ENCODE assay signal across 11 cellular contexts in genomic region chr16:3460121-3460520, GRCh38. TPM values are rescaled to one million over a fixed set of nuclear protein-coding genes. Genes with fewer than 3 reads are reported as not detected.
DNase-seq lines count a peak whose midpoint lies in the region; ATAC-seq and TF ChIP-seq lines count a peak whose summit lies in the region.
"Had no signal": no experiment of that assay in that cellular context is flagged by ENCODE, and none has a peak within 500 bp of the region (broad histone marks: within the 10 kb centered on the region; RNA-seq: fewer than 3 reads in every experiment).

No MANE protein-coding gene starts in this region.

- peak overlapping the region in 10 of 11 experiments; percentile 0 to 100 (median 97); a peak in 6 of 22 replicates for H3K9ac ChIP-seq in BLaER1 treated with 17β-estradiol and CSF1 and Interleukin-3, amounts not matched to agents 10 nM and 100 nM
- H3K9ac ChIP-seq in HUES64 (ENCODE audit: low read depth, low read length) = no peak overlapping the region

- H3K4me3 ChIP-seq in BLaER1 treated with 17β-estradiol and CSF1 and Interleukin-3, amounts not matched to agents 10 nM and 100 nM = peak overlapping the region in 3 of 10 experiments; percentile 75 to 85 (median 76); a peak in 3 of 20 replicates
- peak overlapping the region; percentile 99; the same call in 1 of the 2 replicates for H3K4me3 ChIP-seq in HUES64 (ENCODE audit: low read length)
- peak overlapping the region in 42 of 59 donors; percentile 1 to 96 (median 88) for H3K4me3 ChIP-seq in dorsolateral prefrontal cortex

- no peak overlapping the region for H3K27ac Mint-ChIP-seq in nephron progenitor cell

- peak overlapping the region; percentile 90 to 98 (median 95) for H3K4me2 ChIP-seq in BLaER1 treated with 17β-estradiol and CSF1 and Interleukin-3, amounts not matched to agents 10 nM and 100 nM

- H3K27me3 ChIP-seq in BLaER1 treated with 17β-estradiol and CSF1 and Interleukin-3, amounts not matched to agents 10 nM and 100 nM = no peaks in the 10 kb centered on the region
- H3K27me3 ChIP-seq in HUES64 (ENCODE audit: insufficient read depth, low read length) (no peaks in the 10 kb centered on the region), dorsolateral prefrontal cortex (no peaks in the 10 kb centered on the region)
- H3K27me3 ChIP-seq: sigmoid colon had no signal

- intact Hi-C loops in dorsolateral prefrontal cortex (cut with DNase I) = loop anchor here in 1 of 2 donors (5.0 kb wide), 1 partner anchor 37 kb away; the partner anchor contains the start of gene C16orf90

- H3K27me3 Mint-ChIP-seq in nephron progenitor cell (ENCODE audit: low read depth, poor library complexity) = peaks cover 3% of the 10 kb centered on the region
- H3K27me3 Mint-ChIP-seq: dendritic cell treated with granulocyte-macrophage colony-stimulating factor and Interleukin-4, amounts not matched to agents 40 ng/mL and 50 ng/mL, for 4 days had no signal

- peaks cover 38 to 69% (median 64%) of the 10 kb centered on the region in 11 experiments for H4K20me1 ChIP-seq in BLaER1 treated with 17β-estradiol and CSF1 and Interleukin-3, amounts not matched to agents 10 nM and 100 nM

- no peak overlapping the region for H3K27ac ChIP-seq in BLaER1 treated with 17β-estradiol and CSF1 and Interleukin-3, amounts not matched to agents 10 nM and 100 nM
- H3K27ac ChIP-seq in HUES64 (ENCODE audit: low read depth, low read length) (no peak overlapping the region; the same call in 1 of the 2 replicates), dorsolateral prefrontal cortex (peak overlapping the region in 20 of 59 donors; percentile 1 to 100 (median 41))

- peaks cover 0 to 23% (median 10%) of the 10 kb centered on the region in 11 experiments; a peak in 10 of 22 replicates for H3K9me3 ChIP-seq in BLaER1 treated with 17β-estradiol and CSF1 and Interleukin-3, amounts not matched to agents 10 nM and 100 nM (replicated peaks in 1 of 11)
- no peaks in the 10 kb centered on the region for H3K9me3 ChIP-seq in HUES64 (ENCODE audit: insufficient read depth, low read depth, low read length)
- H3K9me3 ChIP-seq: sigmoid colon had no signal

- H3K9me3 Mint-ChIP-seq in nephron progenitor cell = peaks cover 5% of the 10 kb centered on the region
- H3K9me3 Mint-ChIP-seq: dendritic cell treated with granulocyte-macrophage colony-stimulating factor and Interleukin-4, amounts not matched to agents 40 ng/mL and 50 ng/mL, for 4 days had no signal

- H3K4me1 ChIP-seq in BLaER1 treated with 17β-estradiol and CSF1 and Interleukin-3, amounts not matched to agents 10 nM and 100 nM = peaks cover 54 to 77% (median 62%) of the 10 kb centered on the region in 10 experiments
- H3K4me1 ChIP-seq in HUES64 (ENCODE audit: insufficient read depth, low read length) = peaks cover 31% of the 10 kb centered on the region

- peaks cover under 1% of the 10 kb centered on the region for H3K36me3 Mint-ChIP-seq in nephron progenitor cell (ENCODE audit: low read depth)

- peaks cover 64% of the 10 kb centered on the region for H3K4me1 Mint-ChIP-seq in nephron progenitor cell

- peaks cover 5 to 42% (median 29%) of the 10 kb centered on the region in 11 experiments; a peak in 21 of 22 replicates for H3K36me3 ChIP-seq in BLaER1 treated with 17β-estradiol and CSF1 and Interleukin-3, amounts not matched to agents 10 nM and 100 nM
- no peaks in the 10 kb centered on the region for H3K36me3 ChIP-seq in HUES64 (ENCODE audit: insufficient read depth, low read length)
- H3K36me3 ChIP-seq: sigmoid colon had no signal

- H3K4me3 Mint-ChIP-seq in nephron progenitor cell = peak overlapping the region; percentile 91
- H3K4me3 Mint-ChIP-seq: dendritic cell treated with granulocyte-macrophage colony-stimulating factor and Interleukin-4, amounts not matched to agents 40 ng/mL and 50 ng/mL, for 4 days had no signal

- TF ChIP-seq CTCF in dorsolateral prefrontal cortex (IDR thresholded peaks at IDR 0.05 in 54 of 56, conservative IDR thresholded peaks at IDR 0.05 in 2 of 56; ENCODE audit: low read depth in 1 of 56, partially characterized antibody in 56 of 56) (no peak), nephron progenitor cell (IDR thresholded peaks at IDR 0.05) (no peak)

- DNase-seq in dorsolateral prefrontal cortex (no peak), nephron progenitor cell (no peak), glomerular visceral epithelial cell (ENCODE audit: extremely low spot score) (no peak), mucosa of gallbladder (ENCODE audit: low spot score) (no peak), nucleus accumbens (lab: John Stamatoyannopoulos, UW) (no peak)
- DNase-seq: sigmoid colon had no signal

- 90% methylated on average over 7 of the region's 7 CpGs for WGBS in HUES64

- ATAC-seq in GM21390 (IDR thresholded peaks at IDR 0.05; ENCODE audit: unreplicated experiment) = no peak

RNA-seq across cellular contexts. Expression of gene NAA60, which starts 16.6 kb away (rescaled TPM):
- polyA plus RNA-seq in HUES64 (2013, experiment 1 of 2) = 39.8 TPM
- polyA plus RNA-seq in HUES64 (2013, experiment 2 of 2) = 44.8 TPM
- 10 to 100 TPM; 35.7 to 71.0 (median 51.2) TPM for total RNA-seq in dorsolateral prefrontal cortex
- total RNA-seq in mucosa of gallbladder = 70.3 TPM

RNA-seq across cellular contexts. Expression of gene ZNF597, which starts 16.8 kb away (rescaled TPM):
- polyA plus RNA-seq in HUES64 (2013, experiment 1 of 2) = 1.7 TPM
- 1.5 TPM for polyA plus RNA-seq in HUES64 (2013, experiment 2 of 2)
- total RNA-seq in dorsolateral prefrontal cortex (1 to 10 TPM; 2.8 to 7.5 (median 4.5) TPM), mucosa of gallbladder (2.3 TPM)

RNA-seq across cellular contexts. Expression of gene C16orf90, which starts 35.2 kb away (rescaled TPM):
- not detected for polyA plus RNA-seq in HUES64 (2013, experiment 1 of 2)
- not detected for polyA plus RNA-seq in HUES64 (2013, experiment 2 of 2)
- total RNA-seq in dorsolateral prefrontal cortex (under 1 TPM in 1 of 120 experiments, not detected in 119; 0.59 TPM), mucosa of gallbladder (not detected)
- total RNA-seq: H7, sigmoid colon had no signal
- polyA plus RNA-seq: sigmoid colon had no signal

RNA-seq across cellular contexts. Expression of gene CLUAP1, which starts 40.7 kb away (rescaled TPM):
- 11.1 TPM for polyA plus RNA-seq in HUES64 (2013, experiment 1 of 2)
- polyA plus RNA-seq in HUES64 (2013, experiment 2 of 2) = 17.8 TPM
- total RNA-seq in dorsolateral prefrontal cortex (10 to 100 TPM; 22.1 to 65.7 (median 42.7) TPM), mucosa of gallbladder (39.9 TPM)

RNA-seq across cellular contexts. Expression of gene ZNF174, which starts 59.1 kb away (rescaled TPM):
- polyA plus RNA-seq in HUES64 (2013, experiment 1 of 2) = 8.6 TPM
- 7.4 TPM for polyA plus RNA-seq in HUES64 (2013, experiment 2 of 2)
- 10 to 100 TPM; 10.1 to 18.8 (median 14.4) TPM for total RNA-seq in dorsolateral prefrontal cortex
- total RNA-seq in mucosa of gallbladder = 16.8 TPM
